ENCODE assay signal across 22 cellular contexts in genomic region chr5:98489021-98489420, GRCh38.
"Had no signal": no experiment of that assay in that cellular context is flagged by ENCODE, and none has a peak within 500 bp of the region (broad histone marks: within the 10 kb centered on the region; RNA-seq: fewer than 3 reads in every experiment).

No MANE protein-coding gene starts in this region.

- H3K36me3 Mint-ChIP-seq: IgD-negative memory B cell had no signal

- FAIRE-seq: HTR-8/SVneo, K562, RCC 7860 had no signal

- H3K9ac ChIP-seq: KMS-11 had no signal

- H3K27ac Mint-ChIP-seq: IgD-negative memory B cell had no signal

- H3K27me3 Mint-ChIP-seq: IgD-negative memory B cell had no signal

- H3K4me3 ChIP-seq: K562 had no signal

- H3K4me2 ChIP-seq: KMS-11 had no signal

- H3K4me3 Mint-ChIP-seq: IgD-negative memory B cell had no signal

- H3K27ac ChIP-seq: HL-60, KMS-11, RWPE1 had no signal

- ATAC-seq: K562 had no signal

- DNase-seq: Kasumi-1, MM.1S, NCI-H1092 treated with DMSO at 0.1 percent for 48 hours, NCI-H1436, NCI-H187, NCI-H2029, NCI-H2081 treated with DMSO at 0.1 percent for 48 hours, NCI-H2171, NCI-H226, NCI-H446, NCI-H510A, NCI-H524 treated with DMSO at 0.1 percent for 48 hours, NCI-H69, NCI-H774, SHP77 had no signal
